Comparison of ENCODE assay signal across 1 cellular context in the genomic region with DNA sequence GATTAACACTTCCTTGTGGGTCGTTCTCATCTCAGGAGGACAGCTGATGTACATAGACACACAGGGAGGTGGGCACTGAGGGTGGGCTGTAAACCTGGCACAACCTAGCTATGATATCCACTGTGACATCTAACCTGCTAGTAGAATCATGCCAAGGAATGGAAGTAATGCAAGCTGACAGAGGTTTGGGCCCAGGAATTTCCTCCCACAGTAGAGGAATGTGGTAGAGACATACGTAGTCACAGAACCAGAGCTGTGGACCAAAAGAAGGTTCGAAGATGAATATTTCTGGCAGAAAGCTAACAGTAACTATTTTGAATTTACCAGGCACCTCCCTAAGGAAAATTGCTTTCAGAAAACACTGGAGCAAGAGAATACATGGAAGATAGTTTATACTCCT.
TF ChIP-seq lines count a peak whose summit lies in the region.

No MANE protein-coding gene starts in this region.

TF ChIP-seq in IMR-90, 13 proteins besides CTCF, POLR2A, EP300 and RAD21 (continued from another document):
- TF ChIP-seq, protein P1, sequence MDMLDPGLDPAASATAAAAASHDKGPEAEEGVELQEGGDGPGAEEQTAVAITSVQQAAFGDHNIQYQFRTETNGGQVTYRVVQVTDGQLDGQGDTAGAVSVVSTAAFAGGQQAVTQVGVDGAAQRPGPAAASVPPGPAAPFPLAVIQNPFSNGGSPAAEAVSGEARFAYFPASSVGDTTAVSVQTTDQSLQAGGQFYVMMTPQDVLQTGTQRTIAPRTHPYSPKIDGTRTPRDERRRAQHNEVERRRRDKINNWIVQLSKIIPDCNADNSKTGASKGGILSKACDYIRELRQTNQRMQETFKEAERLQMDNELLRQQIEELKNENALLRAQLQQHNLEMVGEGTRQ (IDR thresholded peaks at IDR 0.05; ENCODE audit: low read depth, low read length) = no peak
- no peak for TF ChIP-seq RCOR1 (IDR thresholded peaks at IDR 0.05; ENCODE audit: insufficient replicate concordance, low read length)
